2 cellular contexts compared by ENCODE assay signal in genomic region chr11:27429740-27430451, GRCh38.
TF ChIP-seq lines count a peak whose summit lies in the region.

No MANE protein-coding gene starts in this region.

TF ChIP-seq in SK-N-SH, 30 proteins besides CTCF, POLR2A, EP300 and RAD21 (continued from another document):
- TF ChIP-seq PBX3 (IDR thresholded peaks at IDR 0.05) (no peak), SMC3 (IDR thresholded peaks at IDR 0.05; ENCODE audit: low read depth, low read length) (no peak), TCF12 (IDR thresholded peaks at IDR 0.05) (no peak), USF1 (IDR thresholded peaks at IDR 0.05; ENCODE audit: borderline replicate concordance, low read depth) (no peak), USF2 (IDR thresholded peaks at IDR 0.05; ENCODE audit: borderline replicate concordance, low read depth, low read length) (no peak), FOXJ3 (CRISPR knock-in tag; IDR thresholded peaks at IDR 0.05) (no peak), MAX (IDR thresholded peaks at IDR 0.05; ENCODE audit: low read depth) (no peak)

TF ChIP-seq in SK-N-SH treated with all-trans-retinoic acid at 6 μM for 48 hours, 23 proteins besides CTCF, POLR2A, EP300 and RAD21 (continued from another document):
- TF ChIP-seq PATZ1 (CRISPR knock-in tag; IDR thresholded peaks at IDR 0.05; ENCODE audit: borderline replicate concordance): no peak
